ENCODE assay signal across 1 cellular context in genomic region chr12:125193376-125193775, GRCh38.
TF ChIP-seq lines count a peak whose summit lies in the region.

No MANE protein-coding gene starts in this region.

TF ChIP-seq in GM23338, 12 proteins besides CTCF, POLR2A, EP300 and RAD21 (continued from another document):
- TF ChIP-seq REST (IDR thresholded peaks at IDR 0.05; ENCODE audit: unreplicated experiment) (no peak), EZH2phosphoT487 (IDR thresholded peaks at IDR 0.05; ENCODE audit: unreplicated experiment) (no peak), CREB1 (CRISPR knock-in tag; IDR thresholded peaks at IDR 0.05; ENCODE audit: low read depth) (no peak), POLR2AphosphoS5 (IDR thresholded peaks at IDR 0.05; ENCODE audit: low read depth) (no peak), ETS1 (IDR thresholded peaks at IDR 0.05) (no peak), STAT1 (IDR thresholded peaks at IDR 0.05; ENCODE audit: unreplicated experiment) (no peak), JUNB (IDR thresholded peaks at IDR 0.05; ENCODE audit: unreplicated experiment) (no peak), ZNF331 (CRISPR knock-in tag; IDR thresholded peaks at IDR 0.05; ENCODE audit: low read depth) (no peak), ZNF114 (CRISPR knock-in tag; IDR thresholded peaks at IDR 0.05) (no peak), EZH2 (IDR thresholded peaks at IDR 0.05; ENCODE audit: low read depth, unreplicated experiment) (no peak)
